8 cellular contexts compared by ENCODE assay signal in genomic region chr2:53751728-53752127, GRCh38. TPM values are rescaled to one million over a fixed set of nuclear protein-coding genes. Genes with fewer than 3 reads are reported as not detected.
A peak's percentile ranks its signal among the peaks of the same experiment; 100 is the strongest.
DNase-seq lines count a peak whose midpoint lies in the region; ATAC-seq lines count a peak whose summit lies in the region.
"Had no signal": no experiment of that assay in that cellular context is flagged by ENCODE, and none has a peak within 500 bp of the region (broad histone marks: within the 10 kb centered on the region; RNA-seq: fewer than 3 reads in every experiment).

No MANE protein-coding gene starts in this region.

- H3K4ac ChIP-seq in mesenchymal stem cell (ENCODE audit: low read depth in 1 of 2, low read length in 2 of 2) = no peak overlapping the region

- H2AFZ ChIP-seq in mesenchymal stem cell (ENCODE audit: low read depth, low read length) = no peak overlapping the region

- H3K4me1 Mint-ChIP-seq in activated naive CD4-positive, alpha-beta T cell treated with anti-CD3 and anti-CD28 coated beads for 36 hours (ENCODE audit: low read depth) = peaks cover 21% of the 10 kb centered on the region

- no peak overlapping the region for H3K4me3 Mint-ChIP-seq in activated naive CD4-positive, alpha-beta T cell treated with anti-CD3 and anti-CD28 coated beads for 36 hours

- no peak overlapping the region for H4K8ac ChIP-seq in mesenchymal stem cell (ENCODE audit: low read length)

- no peak overlapping the region for H2BK5ac ChIP-seq in mesenchymal stem cell (ENCODE audit: low read depth, low read length, poor library complexity, severe bottlenecking)

- H3K23ac ChIP-seq in mesenchymal stem cell (ENCODE audit: low read length in 2 of 2) = no peak overlapping the region

- H2BK15ac ChIP-seq in mesenchymal stem cell (ENCODE audit: low read depth, poor library complexity, severe bottlenecking) = no peak overlapping the region

- no peak overlapping the region for H2BK12ac ChIP-seq in mesenchymal stem cell (ENCODE audit: low read length in 2 of 2)

- intact Hi-C loops in activated naive CD4-positive, alpha-beta T cell treated with anti-CD3 and anti-CD28 coated beads for 36 hours (cut with micrococcal nuclease) = loop anchor here (1.0 to 5.0 kb wide), 3 partner anchors 16 to 349 kb away; partner anchors contain the start of genes CHAC2 and ERLEC1

- no peaks in the 10 kb centered on the region for H3K9me3 Mint-ChIP-seq in activated naive CD4-positive, alpha-beta T cell treated with anti-CD3 and anti-CD28 coated beads for 36 hours

- H3K9me3 ChIP-seq in mesenchymal stem cell (ENCODE audit: control insufficient read depth, low read length) = no peaks in the 10 kb centered on the region
- no peaks in the 10 kb centered on the region for H3K9me3 ChIP-seq in MG63

- no peak overlapping the region for H2AK5ac ChIP-seq in mesenchymal stem cell (ENCODE audit: low read length, severe bottlenecking)

- H3K79me1 ChIP-seq in mesenchymal stem cell (replicated peaks; ENCODE audit: low read length, poor library complexity, severe bottlenecking) = peaks cover 8% of the 10 kb centered on the region

- no peak overlapping the region for H3K14ac ChIP-seq in mesenchymal stem cell (ENCODE audit: low read length in 2 of 2)

- no peaks in the 10 kb centered on the region for H3K27me3 Mint-ChIP-seq in activated naive CD4-positive, alpha-beta T cell treated with anti-CD3 and anti-CD28 coated beads for 36 hours (ENCODE audit: low read depth)

- H3K27ac Mint-ChIP-seq in activated naive CD4-positive, alpha-beta T cell treated with anti-CD3 and anti-CD28 coated beads for 36 hours = no peak overlapping the region

- H3K27me3 ChIP-seq in mesenchymal stem cell (ENCODE audit: control insufficient read depth in 1 of 2, insufficient read depth in 1 of 2, low read length in 2 of 2) (no peaks in the 10 kb centered on the region), MG63 (no peaks in the 10 kb centered on the region)

- peaks cover 3% of the 10 kb centered on the region for H3K4me1 ChIP-seq in mesenchymal stem cell (ENCODE audit: control insufficient read depth, insufficient read depth, low read depth, low read length)

- CTCF ChIA-PET in activated naive CD4-positive, alpha-beta T cell treated with anti-CD3 and anti-CD28 coated beads for 36 hours (lab: Charles Lee) = interaction anchor here (0.7 kb wide), 1 partner anchor 736 kb away, joined by 3 read pairs; no protein-coding TSS in a partner anchor

- no peak overlapping the region for H3K4me2 ChIP-seq in mesenchymal stem cell (ENCODE audit: low read length, poor library complexity, severe bottlenecking)

- no peak overlapping the region for H3K27ac ChIP-seq in mesenchymal stem cell (ENCODE audit: low read length, poor library complexity, severe bottlenecking)

- peaks cover 3 to 25% of the 10 kb centered on the region in 2 experiments for H3K36me3 ChIP-seq in mesenchymal stem cell (ENCODE audit: control insufficient read depth in 1 of 2, insufficient read depth in 2 of 2, low read depth in 1 of 2, low read length in 2 of 2)
- peaks cover 2% of the 10 kb centered on the region for H3K36me3 ChIP-seq in MG63

- peak; percentile 61 for DNase-seq in LHCN-M2 (ENCODE audit: low read depth)
- DNase-seq in mesenchymal stem cell = peak; percentile 12
- no peak for DNase-seq in MG63
- no peak for DNase-seq in NCI-H1417 (lab: John Stamatoyannopoulos, UW)
- no peak for DNase-seq in activated naive CD4-positive, alpha-beta T cell treated with anti-CD3 and anti-CD28 coated beads for 36 hours
- DNase-seq: RPMI8226 had no signal

- H3K36me3 Mint-ChIP-seq in activated naive CD4-positive, alpha-beta T cell treated with anti-CD3 and anti-CD28 coated beads for 36 hours (ENCODE audit: low read depth) = peaks cover 25% of the 10 kb centered on the region

- no peak overlapping the region for H3K18ac ChIP-seq in mesenchymal stem cell (ENCODE audit: low read depth in 1 of 2, low read length in 2 of 2)

- H2BK120ac ChIP-seq in mesenchymal stem cell (ENCODE audit: low read depth, low read length) = no peak overlapping the region

- peak; percentile 93 for ATAC-seq in GM19035 (IDR thresholded peaks at IDR 0.05; ENCODE audit: unreplicated experiment)
- peak; percentile 89 for ATAC-seq in HG02623 (IDR thresholded peaks at IDR 0.05; ENCODE audit: unreplicated experiment)

- H4K91ac ChIP-seq in mesenchymal stem cell (ENCODE audit: low read length) = no peak overlapping the region

- peak overlapping the region; percentile 34 for H3K9ac ChIP-seq in mesenchymal stem cell (ENCODE audit: low read length)

- H3K4me3 ChIP-seq in mesenchymal stem cell (ENCODE audit: insufficient read depth in 1 of 2, low read depth in 1 of 2, low read length in 2 of 2) (no peak overlapping the region), MG63 (no peak overlapping the region)

- no CpG with 5 or more reads among the region's 1 CpG for WGBS in mesenchymal stem cell

RNA-seq across cellular contexts. Expression of gene CHAC2, which starts 15.9 kb away (rescaled TPM):
- 14.2 and 20.1 TPM in 2 replicates for total RNA-seq in LHCN-M2 (2014; rRNA removed)
- 2.7 TPM for polyA plus RNA-seq in LHCN-M2 (2012)
- 1.2 TPM for polyA plus RNA-seq in mesenchymal stem cell (2013, experiment 1 of 2)
- 1.5 TPM for polyA plus RNA-seq in mesenchymal stem cell (2013, experiment 2 of 2)
- 2.4 and 9.7 TPM in 2 replicates for total RNA-seq in MG63 (2014; rRNA removed; shearing (Covaris generic); ENCODE audit: low replicate concordance)
- 10 to 100 TPM; 11.5 to 12.4 TPM for total RNA-seq in activated naive CD4-positive, alpha-beta T cell treated with anti-CD3 and anti-CD28 coated beads for 36 hours

RNA-seq across cellular contexts. Expression of gene ASB3, which starts 35.0 kb away (rescaled TPM):
- total RNA-seq in LHCN-M2 (2014; rRNA removed) = 16.9 and 18.7 TPM in 2 replicates
- polyA plus RNA-seq in LHCN-M2 (2012) = 8.4 TPM
- polyA plus RNA-seq in mesenchymal stem cell (2013, experiment 1 of 2) = 11.8 TPM
- 11.8 TPM for polyA plus RNA-seq in mesenchymal stem cell (2013, experiment 2 of 2)
- 13.3 and 13.8 TPM in 2 replicates for total RNA-seq in MG63 (2014; rRNA removed; shearing (Covaris generic); ENCODE audit: low replicate concordance)
- 10 to 100 TPM; 17.2 to 19.1 TPM for total RNA-seq in activated naive CD4-positive, alpha-beta T cell treated with anti-CD3 and anti-CD28 coated beads for 36 hours

RNA-seq across cellular contexts. Expression of gene ERLEC1, which starts 35.1 kb away (rescaled TPM):
- 59.0 and 77.4 TPM in 2 replicates for total RNA-seq in LHCN-M2 (2014; rRNA removed)
- polyA plus RNA-seq in LHCN-M2 (2012) = 31.0 TPM
- polyA plus RNA-seq in mesenchymal stem cell (2013, experiment 1 of 2) = 92.1 TPM
- 97.7 TPM for polyA plus RNA-seq in mesenchymal stem cell (2013, experiment 2 of 2)
- 12.1 and 13.6 TPM in 2 replicates for total RNA-seq in MG63 (2014; rRNA removed; shearing (Covaris generic); ENCODE audit: low replicate concordance)
- 10 to 100 TPM; 16.7 to 18.5 TPM for total RNA-seq in activated naive CD4-positive, alpha-beta T cell treated with anti-CD3 and anti-CD28 coated beads for 36 hours

Comparison
In these comparisons a context has a peak if more than half of its experiments do, and no peak if none do; other contexts are left out.
1. DNase-seq: peak in LHCN-M2 (single experiment) and mesenchymal stem cell (single experiment); none in MG63 (single experiment), NCI-H1417 (0 of 3) and activated naive CD4-positive, alpha-beta T cell treated with anti-CD3 and anti-CD28 coated beads for 36 hours (single experiment).